Comparison of ENCODE assay signal across 1 cellular context in the genomic region with DNA sequence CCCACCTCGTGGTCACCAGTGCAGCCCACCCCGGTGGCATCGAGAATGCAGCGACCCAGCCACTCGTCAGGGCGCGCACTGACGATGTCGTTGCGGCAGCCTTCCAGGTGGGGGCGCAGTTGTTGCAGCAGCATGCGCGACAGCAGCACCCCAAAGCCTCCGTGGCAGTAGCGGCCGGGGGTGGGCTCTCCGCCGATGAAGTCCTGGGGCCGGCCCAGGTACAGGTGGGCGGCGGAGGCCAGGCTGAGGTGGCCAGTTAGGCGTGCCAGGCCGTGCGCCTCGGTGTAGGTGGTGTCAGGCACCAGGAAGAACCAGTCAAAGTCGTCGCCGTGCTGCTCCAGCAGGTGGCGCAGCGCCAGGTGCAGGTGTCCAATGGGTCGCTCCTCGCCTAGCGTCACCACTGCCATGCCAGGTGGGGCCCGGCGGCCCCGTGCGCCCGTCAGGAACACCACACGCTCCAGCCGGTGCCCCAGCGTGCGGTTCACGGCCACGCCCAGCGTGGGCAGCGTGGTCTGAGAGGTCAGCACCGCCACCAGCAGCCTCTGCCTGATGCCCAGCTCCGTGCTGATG.
TF ChIP-seq lines count a peak whose summit lies in the region.

No MANE protein-coding gene starts in this region.

TF ChIP-seq in K562, 482 proteins besides CTCF, POLR2A, EP300 and RAD21 (continues in another document):
- no peak for TF ChIP-seq ZC3H11A (IDR thresholded peaks at IDR 0.05; ENCODE audit: low read depth, low read length)
- TF ChIP-seq KLF16 (IDR thresholded peaks at IDR 0.05) = 0 out of 2 replicates have a peak, but pooled peaks have one; percentile 7
- TF ChIP-seq ZNF217 (CRISPR knock-in tag; IDR thresholded peaks at IDR 0.05) = no peak
- TF ChIP-seq, protein P1, sequence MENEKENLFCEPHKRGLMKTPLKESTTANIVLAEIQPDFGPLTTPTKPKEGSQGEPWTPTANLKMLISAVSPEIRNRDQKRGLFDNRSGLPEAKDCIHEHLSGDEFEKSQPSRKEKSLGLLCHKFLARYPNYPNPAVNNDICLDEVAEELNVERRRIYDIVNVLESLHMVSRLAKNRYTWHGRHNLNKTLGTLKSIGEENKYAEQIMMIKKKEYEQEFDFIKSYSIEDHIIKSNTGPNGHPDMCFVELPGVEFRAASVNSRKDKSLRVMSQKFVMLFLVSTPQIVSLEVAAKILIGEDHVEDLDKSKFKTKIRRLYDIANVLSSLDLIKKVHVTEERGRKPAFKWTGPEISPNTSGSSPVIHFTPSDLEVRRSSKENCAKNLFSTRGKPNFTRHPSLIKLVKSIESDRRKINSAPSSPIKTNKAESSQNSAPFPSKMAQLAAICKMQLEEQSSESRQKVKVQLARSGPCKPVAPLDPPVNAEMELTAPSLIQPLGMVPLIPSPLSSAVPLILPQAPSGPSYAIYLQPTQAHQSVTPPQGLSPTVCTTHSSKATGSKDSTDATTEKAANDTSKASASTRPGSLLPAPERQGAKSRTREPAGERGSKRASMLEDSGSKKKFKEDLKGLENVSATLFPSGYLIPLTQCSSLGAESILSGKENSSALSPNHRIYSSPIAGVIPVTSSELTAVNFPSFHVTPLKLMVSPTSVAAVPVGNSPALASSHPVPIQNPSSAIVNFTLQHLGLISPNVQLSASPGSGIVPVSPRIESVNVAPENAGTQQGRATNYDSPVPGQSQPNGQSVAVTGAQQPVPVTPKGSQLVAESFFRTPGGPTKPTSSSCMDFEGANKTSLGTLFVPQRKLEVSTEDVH (IDR thresholded peaks at IDR 0.05; ENCODE audit: low read depth, partially characterized antibody) = peak; percentile 54
- TF ChIP-seq PHB (CRISPR knock-in tag; IDR thresholded peaks at IDR 0.05) = no peak
- peak; percentile 71 for TF ChIP-seq ELF2 (CRISPR knock-in tag; IDR thresholded peaks at IDR 0.05)
- TF ChIP-seq XRCC5 (IDR thresholded peaks at IDR 0.05; ENCODE audit: low read depth, low read length) = 0 out of 2 replicates have a peak, but pooled peaks have one; percentile 37
- TF ChIP-seq NR2C2 (CRISPR knock-in tag; IDR thresholded peaks at IDR 0.05) = peak; percentile 50; the same call in 1 of the 2 replicates
- TF ChIP-seq NR2C2 (tag; IDR thresholded peaks at IDR 0.05) = no peak
- 0 out of 2 replicates have a peak, but pooled peaks have one; percentile 36 for TF ChIP-seq KLF13 (tag; IDR thresholded peaks at IDR 0.05; ENCODE audit: borderline replicate concordance, low read depth)
- TF ChIP-seq MTA3 (IDR thresholded peaks at IDR 0.05; ENCODE audit: borderline replicate concordance) = peak; percentile 88; the same call in 1 of the 2 replicates
- peak; percentile 60; the same call in 1 of the 2 replicates for TF ChIP-seq GABPB1 (CRISPR knock-in tag; IDR thresholded peaks at IDR 0.05)
- TF ChIP-seq, protein P2, sequence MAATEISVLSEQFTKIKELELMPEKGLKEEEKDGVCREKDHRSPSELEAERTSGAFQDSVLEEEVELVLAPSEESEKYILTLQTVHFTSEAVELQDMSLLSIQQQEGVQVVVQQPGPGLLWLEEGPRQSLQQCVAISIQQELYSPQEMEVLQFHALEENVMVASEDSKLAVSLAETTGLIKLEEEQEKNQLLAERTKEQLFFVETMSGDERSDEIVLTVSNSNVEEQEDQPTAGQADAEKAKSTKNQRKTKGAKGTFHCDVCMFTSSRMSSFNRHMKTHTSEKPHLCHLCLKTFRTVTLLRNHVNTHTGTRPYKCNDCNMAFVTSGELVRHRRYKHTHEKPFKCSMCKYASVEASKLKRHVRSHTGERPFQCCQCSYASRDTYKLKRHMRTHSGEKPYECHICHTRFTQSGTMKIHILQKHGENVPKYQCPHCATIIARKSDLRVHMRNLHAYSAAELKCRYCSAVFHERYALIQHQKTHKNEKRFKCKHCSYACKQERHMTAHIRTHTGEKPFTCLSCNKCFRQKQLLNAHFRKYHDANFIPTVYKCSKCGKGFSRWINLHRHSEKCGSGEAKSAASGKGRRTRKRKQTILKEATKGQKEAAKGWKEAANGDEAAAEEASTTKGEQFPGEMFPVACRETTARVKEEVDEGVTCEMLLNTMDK (IDR thresholded peaks at IDR 0.05; ENCODE audit: borderline replicate concordance, insufficient read depth, low read depth, low read length, poor library complexity, severe bottlenecking) = peak; percentile 97
- TF ChIP-seq, protein P3, sequence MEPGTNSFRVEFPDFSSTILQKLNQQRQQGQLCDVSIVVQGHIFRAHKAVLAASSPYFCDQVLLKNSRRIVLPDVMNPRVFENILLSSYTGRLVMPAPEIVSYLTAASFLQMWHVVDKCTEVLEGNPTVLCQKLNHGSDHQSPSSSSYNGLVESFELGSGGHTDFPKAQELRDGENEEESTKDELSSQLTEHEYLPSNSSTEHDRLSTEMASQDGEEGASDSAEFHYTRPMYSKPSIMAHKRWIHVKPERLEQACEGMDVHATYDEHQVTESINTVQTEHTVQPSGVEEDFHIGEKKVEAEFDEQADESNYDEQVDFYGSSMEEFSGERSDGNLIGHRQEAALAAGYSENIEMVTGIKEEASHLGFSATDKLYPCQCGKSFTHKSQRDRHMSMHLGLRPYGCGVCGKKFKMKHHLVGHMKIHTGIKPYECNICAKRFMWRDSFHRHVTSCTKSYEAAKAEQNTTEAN (CRISPR knock-in tag; IDR thresholded peaks at IDR 0.05) = 0 out of 2 replicates have a peak, but pooled peaks have one; percentile 45
- TF ChIP-seq POLR2G (IDR thresholded peaks at IDR 0.05; ENCODE audit: low read depth, low read length) = peak; percentile 64
- 0 out of 2 replicates have a peak, but pooled peaks have one; percentile 28 for TF ChIP-seq ZNF143 (CRISPR knock-in tag; IDR thresholded peaks at IDR 0.05)
- TF ChIP-seq CREB1 (IDR thresholded peaks at IDR 0.05) = peak; percentile 80; the same call in 1 of the 2 replicates
- peak; percentile 73; the same call in 1 of the 2 replicates for TF ChIP-seq CREB1 (CRISPR knock-in tag; IDR thresholded peaks at IDR 0.05)
- TF ChIP-seq SUPT5H (IDR thresholded peaks at IDR 0.05) = no peak
- peak; percentile 50 for TF ChIP-seq HMGN3 (IDR thresholded peaks at IDR 0.05; ENCODE audit: borderline replicate concordance, extremely low read depth, insufficient read length, low read depth, low read length)
- no peak for TF ChIP-seq NR4A1 (CRISPR knock-in tag; IDR thresholded peaks at IDR 0.05)
- peak; percentile 83 for TF ChIP-seq NR4A1 (tag; IDR thresholded peaks at IDR 0.05)
- TF ChIP-seq, protein P4, sequence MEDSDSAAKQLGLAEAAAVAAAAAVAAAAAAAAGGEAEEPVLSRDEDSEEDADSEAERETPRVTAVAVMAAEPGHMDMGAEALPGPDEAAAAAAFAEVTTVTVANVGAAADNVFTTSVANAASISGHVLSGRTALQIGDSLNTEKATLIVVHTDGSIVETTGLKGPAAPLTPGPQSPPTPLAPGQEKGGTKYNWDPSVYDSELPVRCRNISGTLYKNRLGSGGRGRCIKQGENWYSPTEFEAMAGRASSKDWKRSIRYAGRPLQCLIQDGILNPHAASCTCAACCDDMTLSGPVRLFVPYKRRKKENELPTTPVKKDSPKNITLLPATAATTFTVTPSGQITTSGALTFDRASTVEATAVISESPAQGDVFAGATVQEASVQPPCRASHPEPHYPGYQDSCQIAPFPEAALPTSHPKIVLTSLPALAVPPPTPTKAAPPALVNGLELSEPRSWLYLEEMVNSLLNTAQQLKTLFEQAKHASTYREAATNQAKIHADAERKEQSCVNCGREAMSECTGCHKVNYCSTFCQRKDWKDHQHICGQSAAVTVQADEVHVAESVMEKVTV (CRISPR knock-in tag; IDR thresholded peaks at IDR 0.05) = peak; percentile 46
- no peak for TF ChIP-seq NFIX (CRISPR knock-in tag; IDR thresholded peaks at IDR 0.05; ENCODE audit: low read depth)
- peak; percentile 26 to 31; a peak in 1 of 4 replicates for TF ChIP-seq NRF1 (conservative IDR thresholded peaks at IDR 0.05 in 1 of 2, IDR thresholded peaks at IDR 0.05 in 1 of 2)
- no peak for TF ChIP-seq ADNP (tag; IDR thresholded peaks at IDR 0.05)
- TF ChIP-seq ZBED1 (IDR thresholded peaks at IDR 0.05) = no peak
- TF ChIP-seq RB1 (IDR thresholded peaks at IDR 0.05; ENCODE audit: low read depth) = peak; percentile 64
- TF ChIP-seq PTTG1 (tag; IDR thresholded peaks at IDR 0.05; ENCODE audit: low read depth) = no peak
- TF ChIP-seq RBFOX2 (IDR thresholded peaks at IDR 0.05; ENCODE audit: low read depth, low read length) = peak; percentile 65
- TF ChIP-seq, protein P5, sequence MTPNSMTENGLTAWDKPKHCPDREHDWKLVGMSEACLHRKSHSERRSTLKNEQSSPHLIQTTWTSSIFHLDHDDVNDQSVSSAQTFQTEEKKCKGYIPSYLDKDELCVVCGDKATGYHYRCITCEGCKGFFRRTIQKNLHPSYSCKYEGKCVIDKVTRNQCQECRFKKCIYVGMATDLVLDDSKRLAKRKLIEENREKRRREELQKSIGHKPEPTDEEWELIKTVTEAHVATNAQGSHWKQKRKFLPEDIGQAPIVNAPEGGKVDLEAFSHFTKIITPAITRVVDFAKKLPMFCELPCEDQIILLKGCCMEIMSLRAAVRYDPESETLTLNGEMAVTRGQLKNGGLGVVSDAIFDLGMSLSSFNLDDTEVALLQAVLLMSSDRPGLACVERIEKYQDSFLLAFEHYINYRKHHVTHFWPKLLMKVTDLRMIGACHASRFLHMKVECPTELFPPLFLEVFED (CRISPR knock-in tag; conservative IDR thresholded peaks at IDR 0.05) = no peak
- peak; percentile 73; the same call in 1 of the 2 replicates for TF ChIP-seq SMAD4 (CRISPR knock-in tag; conservative IDR thresholded peaks at IDR 0.05)
- TF ChIP-seq PHF20 (IDR thresholded peaks at IDR 0.05; ENCODE audit: partially characterized antibody) = peak; percentile 62
- TF ChIP-seq TEAD2 (tag; IDR thresholded peaks at IDR 0.05) = no peak
- no peak for TF ChIP-seq SRSF9 (IDR thresholded peaks at IDR 0.05; ENCODE audit: borderline replicate concordance, low read depth, low read length)
- TF ChIP-seq, protein P6, sequence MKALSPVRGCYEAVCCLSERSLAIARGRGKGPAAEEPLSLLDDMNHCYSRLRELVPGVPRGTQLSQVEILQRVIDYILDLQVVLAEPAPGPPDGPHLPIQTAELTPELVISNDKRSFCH (CRISPR knock-in tag; IDR thresholded peaks at IDR 0.05) = no peak
- TF ChIP-seq, protein P6 (tag; IDR thresholded peaks at IDR 0.05) = peak; percentile 85; the same call in 1 of the 2 replicates
- TF ChIP-seq CCNT2 (IDR thresholded peaks at IDR 0.05; ENCODE audit: borderline replicate concordance, extremely low read depth, insufficient read length, low read depth, low read length) = peak; percentile 45
- peak; percentile 89; the same call in 1 of the 2 replicates for TF ChIP-seq CTBP1 (IDR thresholded peaks at IDR 0.05; ENCODE audit: borderline replicate concordance)
- no peak for TF ChIP-seq ZFP1 (CRISPR knock-in tag; IDR thresholded peaks at IDR 0.05)
- TF ChIP-seq ELF1 (tag; IDR thresholded peaks at IDR 0.05) = peak; percentile 42
- TF ChIP-seq CREM (IDR thresholded peaks at IDR 0.05; ENCODE audit: low read depth) = peak; percentile 87
- TF ChIP-seq, protein P7, sequence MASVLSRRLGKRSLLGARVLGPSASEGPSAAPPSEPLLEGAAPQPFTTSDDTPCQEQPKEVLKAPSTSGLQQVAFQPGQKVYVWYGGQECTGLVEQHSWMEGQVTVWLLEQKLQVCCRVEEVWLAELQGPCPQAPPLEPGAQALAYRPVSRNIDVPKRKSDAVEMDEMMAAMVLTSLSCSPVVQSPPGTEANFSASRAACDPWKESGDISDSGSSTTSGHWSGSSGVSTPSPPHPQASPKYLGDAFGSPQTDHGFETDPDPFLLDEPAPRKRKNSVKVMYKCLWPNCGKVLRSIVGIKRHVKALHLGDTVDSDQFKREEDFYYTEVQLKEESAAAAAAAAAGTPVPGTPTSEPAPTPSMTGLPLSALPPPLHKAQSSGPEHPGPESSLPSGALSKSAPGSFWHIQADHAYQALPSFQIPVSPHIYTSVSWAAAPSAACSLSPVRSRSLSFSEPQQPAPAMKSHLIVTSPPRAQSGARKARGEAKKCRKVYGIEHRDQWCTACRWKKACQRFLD (CRISPR knock-in tag; IDR thresholded peaks at IDR 0.05) = no peak
- TF ChIP-seq, protein P8, sequence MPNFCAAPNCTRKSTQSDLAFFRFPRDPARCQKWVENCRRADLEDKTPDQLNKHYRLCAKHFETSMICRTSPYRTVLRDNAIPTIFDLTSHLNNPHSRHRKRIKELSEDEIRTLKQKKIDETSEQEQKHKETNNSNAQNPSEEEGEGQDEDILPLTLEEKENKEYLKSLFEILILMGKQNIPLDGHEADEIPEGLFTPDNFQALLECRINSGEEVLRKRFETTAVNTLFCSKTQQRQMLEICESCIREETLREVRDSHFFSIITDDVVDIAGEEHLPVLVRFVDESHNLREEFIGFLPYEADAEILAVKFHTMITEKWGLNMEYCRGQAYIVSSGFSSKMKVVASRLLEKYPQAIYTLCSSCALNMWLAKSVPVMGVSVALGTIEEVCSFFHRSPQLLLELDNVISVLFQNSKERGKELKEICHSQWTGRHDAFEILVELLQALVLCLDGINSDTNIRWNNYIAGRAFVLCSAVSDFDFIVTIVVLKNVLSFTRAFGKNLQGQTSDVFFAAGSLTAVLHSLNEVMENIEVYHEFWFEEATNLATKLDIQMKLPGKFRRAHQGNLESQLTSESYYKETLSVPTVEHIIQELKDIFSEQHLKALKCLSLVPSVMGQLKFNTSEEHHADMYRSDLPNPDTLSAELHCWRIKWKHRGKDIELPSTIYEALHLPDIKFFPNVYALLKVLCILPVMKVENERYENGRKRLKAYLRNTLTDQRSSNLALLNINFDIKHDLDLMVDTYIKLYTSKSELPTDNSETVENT (CRISPR knock-in tag; IDR thresholded peaks at IDR 0.05) = peak; percentile 45; the same call in 1 of the 2 replicates
- peak; percentile 44 for TF ChIP-seq ARID1B (IDR thresholded peaks at IDR 0.05)
- TF ChIP-seq TEAD4 (IDR thresholded peaks at IDR 0.05; ENCODE audit: low read length) = no peak
- TF ChIP-seq TEAD4 (CRISPR knock-in tag; IDR thresholded peaks at IDR 0.05; ENCODE audit: borderline replicate concordance) = peak; percentile 51; the same call in 1 of the 2 replicates
